8 cellular contexts compared by ENCODE assay signal in the genomic region with DNA sequence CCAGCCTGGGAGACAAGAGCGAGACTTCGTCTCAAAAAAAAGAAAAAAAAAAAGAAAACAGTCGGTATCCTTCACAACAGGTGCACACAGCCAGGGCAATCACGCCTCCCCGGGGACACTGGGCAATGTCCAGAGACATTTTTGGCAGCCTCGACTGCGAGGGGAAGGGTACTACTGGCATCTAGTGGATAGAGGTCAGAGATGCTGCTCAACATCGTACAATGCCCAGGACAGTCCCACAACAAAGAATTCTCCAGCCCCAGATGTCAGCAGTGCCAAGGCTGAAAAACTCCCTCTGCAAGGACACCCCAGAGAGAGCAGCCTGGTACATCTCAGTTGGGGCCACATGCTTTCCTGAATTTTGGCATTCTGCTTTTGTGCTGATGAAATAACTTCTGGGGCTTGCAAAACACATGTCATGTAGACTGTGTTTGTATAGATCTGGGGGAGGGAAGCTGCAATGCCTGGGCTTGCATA. TPM values are rescaled to one million over a fixed set of nuclear protein-coding genes. Genes with fewer than 3 reads are reported as not detected.
DNase-seq lines count a peak whose midpoint lies in the region; ATAC-seq and TF ChIP-seq lines count a peak whose summit lies in the region.
"Had no signal": no experiment of that assay in that cellular context is flagged by ENCODE, and none has a peak within 500 bp of the region (broad histone marks: within the 10 kb centered on the region; RNA-seq: fewer than 3 reads in every experiment).

No MANE protein-coding gene starts in this region.

- no peak for TF ChIP-seq POLR2A in Peyer's patch (IDR thresholded peaks at IDR 0.05)

- no peaks in the 10 kb centered on the region for H3K27me3 ChIP-seq in Peyer's patch

- H3K4me3 Mint-ChIP-seq in stimulated activated naive B cell treated with anti-CD40 and anti-IgM and Interleukin-4, amounts not matched to agents 10 μg/mL and 1 μg/mL and 100 μg/mL, for 72 hours: no peak overlapping the region

- no peaks in the 10 kb centered on the region for H3K9me3 ChIP-seq in Peyer's patch

- no peak overlapping the region for H3K27ac Mint-ChIP-seq in stimulated activated naive B cell treated with anti-CD40 and anti-IgM and Interleukin-4, amounts not matched to agents 10 μg/mL and 1 μg/mL and 100 μg/mL, for 72 hours

- H3K36me3 ChIP-seq in Peyer's patch: peaks cover 0 to 93% (median 0%) of the 10 kb centered on the region in 3 donors

- no peak overlapping the region for H3K4me3 ChIP-seq in Peyer's patch

- DNase-seq in GM20000 (ENCODE audit: low spot score) (peak; percentile 57), Peyer's patch (peak in 2 of 3 donors; percentile 51 to 65), fibroblast of the conjunctiva (ENCODE audit: low read depth) (peak; percentile 71), HPDE6-E6E7 (ENCODE audit: extremely low spot score) (no peak)
- DNase-seq in stimulated activated naive B cell treated with anti-CD40 and anti-IgM and Interleukin-4, amounts not matched to agents 10 μg/mL and 1 μg/mL and 100 μg/mL, for 72 hours: no peak
- no peak for DNase-seq in stimulated activated CD4-positive, alpha-beta T cell treated with anti-CD3 and anti-CD28 coated beads, Interleukin-15, amount 100 ng/mL, for 24 hours
- DNase-seq: activated gamma-delta T cell treated with Interleukin-2 at 50 U/mL for 16 hours had no signal

- H3K27ac ChIP-seq in Peyer's patch: no peak overlapping the region

- no peaks in the 10 kb centered on the region for H3K4me1 Mint-ChIP-seq in stimulated activated naive B cell treated with anti-CD40 and anti-IgM and Interleukin-4, amounts not matched to agents 10 μg/mL and 1 μg/mL and 100 μg/mL, for 72 hours

- peak; percentile 30 for TF ChIP-seq CTCF in GM20000 (IDR thresholded peaks at IDR 0.05; ENCODE audit: extremely low read depth, missing control alignments)
- peak in 4 of 6 experiments; percentile 38 to 62 (median 47) for TF ChIP-seq CTCF in Peyer's patch (IDR thresholded peaks at IDR 0.05)

- peak; percentile 65 to 74 for ATAC-seq in stimulated activated naive B cell treated with anti-CD40 and anti-IgM and Interleukin-4, amounts not matched to agents 10 μg/mL and 1 μg/mL and 100 μg/mL, for 72 hours (replicated peaks)
- ATAC-seq in HG02852 (IDR thresholded peaks at IDR 0.05; ENCODE audit: unreplicated experiment): no peak

- no peaks in the 10 kb centered on the region for H3K9me3 Mint-ChIP-seq in stimulated activated naive B cell treated with anti-CD40 and anti-IgM and Interleukin-4, amounts not matched to agents 10 μg/mL and 1 μg/mL and 100 μg/mL, for 72 hours

- no peaks in the 10 kb centered on the region for H3K27me3 Mint-ChIP-seq in stimulated activated naive B cell treated with anti-CD40 and anti-IgM and Interleukin-4, amounts not matched to agents 10 μg/mL and 1 μg/mL and 100 μg/mL, for 72 hours

- H3K4me1 ChIP-seq in Peyer's patch: peaks cover 0 to 11% (median 0%) of the 10 kb centered on the region in 4 donors

- H3K36me3 Mint-ChIP-seq in stimulated activated naive B cell treated with anti-CD40 and anti-IgM and Interleukin-4, amounts not matched to agents 10 μg/mL and 1 μg/mL and 100 μg/mL, for 72 hours: peaks cover 8 to 14% of the 10 kb centered on the region in 2 donors

RNA-seq across cellular contexts. Expression of gene ALDH2, which starts 21.5 kb away (rescaled TPM):
- 100 to 1,000 TPM; 118 to 215 (median 177) TPM for total RNA-seq in Peyer's patch

RNA-seq across cellular contexts. Expression of gene MAPKAPK5, which starts 53.8 kb away (rescaled TPM):
- total RNA-seq in Peyer's patch: 100 to 1,000 TPM in 2 of 4 donors, 10 to 100 TPM in 2; 79.3 to 122 (median 102) TPM

Comparison
In these comparisons a context has a peak if more than half of its experiments do, and no peak if none do; other contexts are left out.
1. DNase-seq: peak in GM20000 (single experiment), Peyer's patch (2 of 3) and fibroblast of the conjunctiva (single experiment); none in stimulated activated naive B cell treated with anti-CD40 and anti-IgM and Interleukin-4, amounts not matched to agents 10 μg/mL and 1 μg/mL and 100 μg/mL, for 72 hours (single experiment), stimulated activated CD4-positive, alpha-beta T cell treated with anti-CD3 and anti-CD28 coated beads, Interleukin-15, amount 100 ng/mL, for 24 hours (single experiment) and HPDE6-E6E7 (single experiment).